Comparison of ENCODE assay signal across 9 cellular contexts in genomic region chr3:50516048-50516871, GRCh38. TPM values are rescaled to one million over a fixed set of nuclear protein-coding genes. Genes with fewer than 3 reads are reported as not detected.
A peak's percentile ranks its signal among the peaks of the same experiment; 100 is the strongest.
DNase-seq lines count a peak whose midpoint lies in the region; ATAC-seq and TF ChIP-seq lines count a peak whose summit lies in the region.
"Had no signal": no experiment of that assay in that cellular context is flagged by ENCODE, and none has a peak within 500 bp of the region (broad histone marks: within the 10 kb centered on the region; RNA-seq: fewer than 3 reads in every experiment).

No MANE protein-coding gene starts in this region.

- H2BK15ac ChIP-seq in IMR-90 (ENCODE audit: low read depth, low read length): no peak overlapping the region

- DNase-seq in IMR-90 (no peak), activated B cell treated with CpG ODN at 0.5 μM for 24 hours (no peak), iris pigment epithelial cell (ENCODE audit: low read depth) (peak; percentile 10), HUDEP-2 (lab: John Stamatoyannopoulos, UW; ENCODE audit: unreplicated experiment in 76 of 76) (no peak), MG63 (no peak)
- no peak for DNase-seq in activated CD4-positive, alpha-beta T cell treated with anti-CD3 and anti-CD28 coated beads, Interleukin-2, amount 10 ng/mL, durations not matched to agents 24 days and 14 days
- DNase-seq in stimulated activated CD4-positive, alpha-beta T cell treated with anti-CD3 and anti-CD28 coated beads, Interleukin-2, amount 100 ng/mL, for 48 hours: no peak

- H3K4me3 ChIP-seq in IMR-90 (ENCODE audit: insufficient read depth, low read depth, low read length) (no peak overlapping the region), MG63 (no peak overlapping the region)

- no peak overlapping the region for H3K4me2 ChIP-seq in IMR-90 (ENCODE audit: low read depth, low read length)

- no peak overlapping the region for H3K9ac ChIP-seq in IMR-90 (ENCODE audit: low read depth, low read length)

- no peaks in the 10 kb centered on the region for H3K79me1 ChIP-seq in IMR-90 (ENCODE audit: low read depth in 1 of 2, low read length in 2 of 2)

- no peak overlapping the region for H3K56ac ChIP-seq in IMR-90 (ENCODE audit: extremely low read depth, insufficient read depth, low read length)

- dilution Hi-C loops in IMR-90 (cut with HindIII; ENCODE audit: low sequenced_read_pairs, unreplicated experiment): no loop called here

- H3K36me3 Mint-ChIP-seq in activated B cell treated with CpG ODN at 0.5 μM for 24 hours (ENCODE audit: low read depth): no peaks in the 10 kb centered on the region
- no peaks in the 10 kb centered on the region for H3K36me3 Mint-ChIP-seq in stimulated activated memory B cell treated with anti-CD40 and anti-IgM and Interleukin-4, amounts not matched to agents 10 μg/mL and 1 μg/mL and 100 μg/mL, for 72 hours
- H3K36me3 Mint-ChIP-seq in activated CD4-positive, alpha-beta T cell treated with anti-CD3 and anti-CD28 coated beads, Interleukin-2, amount 10 ng/mL, durations not matched to agents 24 days and 14 days (ENCODE audit: low read depth): no peaks in the 10 kb centered on the region

- H3K4ac ChIP-seq in IMR-90 (ENCODE audit: low read depth, low read length): no peak overlapping the region

- no peak for TF ChIP-seq POLR2A in IMR-90 (IDR thresholded peaks at IDR 0.05; ENCODE audit: low read depth, low read length)

- no peak overlapping the region for H3K23ac ChIP-seq in IMR-90 (ENCODE audit: low read depth, low read length)

- intact Hi-C loops in IMR-90 (cut with micrococcal nuclease) (no loop called here), activated B cell treated with CpG ODN at 0.5 μM for 24 hours (cut with micrococcal nuclease) (loop anchor here (5.0 kb wide), 1 partner anchor 159 kb away; the partner anchor contains the start of gene TMEM115)
- intact Hi-C loops in activated CD4-positive, alpha-beta T cell treated with anti-CD3 and anti-CD28 coated beads, Interleukin-2, amount 10 ng/mL, durations not matched to agents 24 days and 14 days (cut with micrococcal nuclease): no loop called here

- H4K5ac ChIP-seq in IMR-90 (ENCODE audit: low read depth, low read length): no peak overlapping the region

- H3K36me3 ChIP-seq in IMR-90 (ENCODE audit: control insufficient read depth, insufficient read depth, low read length) (no peaks in the 10 kb centered on the region), MG63 (no peaks in the 10 kb centered on the region)

- H2BK5ac ChIP-seq in IMR-90 (ENCODE audit: low read depth, low read length, poor library complexity, severe bottlenecking): no peak overlapping the region

- peaks cover 28% of the 10 kb centered on the region for H3K4me1 Mint-ChIP-seq in activated B cell treated with CpG ODN at 0.5 μM for 24 hours
- peaks cover 29% of the 10 kb centered on the region for H3K4me1 Mint-ChIP-seq in stimulated activated memory B cell treated with anti-CD40 and anti-IgM and Interleukin-4, amounts not matched to agents 10 μg/mL and 1 μg/mL and 100 μg/mL, for 72 hours
- peaks cover 6% of the 10 kb centered on the region for H3K4me1 Mint-ChIP-seq in activated CD4-positive, alpha-beta T cell treated with anti-CD3 and anti-CD28 coated beads, Interleukin-2, amount 10 ng/mL, durations not matched to agents 24 days and 14 days

- H3K9me3 ChIP-seq in IMR-90 (ENCODE audit: control insufficient read depth, insufficient read depth, low read length) (no peaks in the 10 kb centered on the region), MG63 (no peaks in the 10 kb centered on the region)

- BruUV-seq in IMR-90 (replicated peaks; lab: Mats Ljungman, UMichigan): no TSS peak

- H2AFZ ChIP-seq in IMR-90 (replicated peaks; ENCODE audit: low read length, poor library complexity): no peak overlapping the region

- peaks cover 3% of the 10 kb centered on the region for H3K27me3 Mint-ChIP-seq in activated B cell treated with CpG ODN at 0.5 μM for 24 hours
- peaks cover 15% of the 10 kb centered on the region for H3K27me3 Mint-ChIP-seq in stimulated activated memory B cell treated with anti-CD40 and anti-IgM and Interleukin-4, amounts not matched to agents 10 μg/mL and 1 μg/mL and 100 μg/mL, for 72 hours
- H3K27me3 Mint-ChIP-seq in activated CD4-positive, alpha-beta T cell treated with anti-CD3 and anti-CD28 coated beads, Interleukin-2, amount 10 ng/mL, durations not matched to agents 24 days and 14 days: peaks cover 21% of the 10 kb centered on the region

- H4K91ac ChIP-seq in IMR-90 (ENCODE audit: insufficient read depth, low read depth, low read length): no peak overlapping the region

- no peaks in the 10 kb centered on the region for H3K9me1 ChIP-seq in IMR-90 (ENCODE audit: insufficient read depth, low read length)

- H2AK5ac ChIP-seq in IMR-90 (ENCODE audit: low read depth, low read length): no peak overlapping the region

- no peak overlapping the region for H4K8ac ChIP-seq in IMR-90 (ENCODE audit: low read depth in 2 of 2, low read length in 2 of 2)

- CTCF ChIA-PET in IMR-90 (lab: Yijun Ruan, JAX) (no interaction called here), activated B cell treated with CpG ODN at 0.5 μM for 24 hours (lab: Charles Lee) (interaction anchor here (1.5 to 1.7 kb wide), 2 partner anchors 26 to 95 kb away, joined by 3 to 5 read pairs; partner anchors contain the start of gene CISH)

- H2BK20ac ChIP-seq in IMR-90 (ENCODE audit: low read depth, low read length): no peak overlapping the region

- 33% methylated on average over 4 of the region's 13 CpGs; no CpG with 5 or more reads in 1 of the 2 experiments for WGBS in IMR-90 (ENCODE audit: extremely low coverage in 2 of 2, insufficient read length in 1 of 2), 2 experiments

- ATAC-seq in IMR-90 (ENCODE audit: low read depth) (peak; percentile 43), activated B cell treated with CpG ODN at 0.5 μM for 24 hours (ENCODE audit: low read depth) (peak; percentile 59)
- peak; percentile 48 for ATAC-seq in stimulated activated memory B cell treated with anti-CD40 and anti-IgM and Interleukin-4, amounts not matched to agents 10 μg/mL and 1 μg/mL and 100 μg/mL, for 72 hours
- ATAC-seq: esophagus mucosa had no signal

- TF ChIP-seq CTCF in IMR-90 (conservative IDR thresholded peaks at IDR 0.05; ENCODE audit: low read depth, low read length): no peak
- TF ChIP-seq CTCF in activated B cell treated with CpG ODN at 0.5 μM for 24 hours (IDR thresholded peaks at IDR 0.05): no peak

- H3K27me3 ChIP-seq in IMR-90 (ENCODE audit: control insufficient read depth, insufficient read depth, low read length) (peaks cover 60% of the 10 kb centered on the region), MG63 (no peaks in the 10 kb centered on the region)

- no peaks in the 10 kb centered on the region for H3K9me3 Mint-ChIP-seq in activated B cell treated with CpG ODN at 0.5 μM for 24 hours
- H3K9me3 Mint-ChIP-seq in stimulated activated memory B cell treated with anti-CD40 and anti-IgM and Interleukin-4, amounts not matched to agents 10 μg/mL and 1 μg/mL and 100 μg/mL, for 72 hours: no peaks in the 10 kb centered on the region
- no peaks in the 10 kb centered on the region for H3K9me3 Mint-ChIP-seq in activated CD4-positive, alpha-beta T cell treated with anti-CD3 and anti-CD28 coated beads, Interleukin-2, amount 10 ng/mL, durations not matched to agents 24 days and 14 days

- H3K27ac Mint-ChIP-seq in activated B cell treated with CpG ODN at 0.5 μM for 24 hours: peak overlapping the region; percentile 85
- H3K27ac Mint-ChIP-seq in stimulated activated memory B cell treated with anti-CD40 and anti-IgM and Interleukin-4, amounts not matched to agents 10 μg/mL and 1 μg/mL and 100 μg/mL, for 72 hours: peak overlapping the region; percentile 59
- H3K27ac Mint-ChIP-seq in activated CD4-positive, alpha-beta T cell treated with anti-CD3 and anti-CD28 coated beads, Interleukin-2, amount 10 ng/mL, durations not matched to agents 24 days and 14 days: no peak overlapping the region

- no peak overlapping the region for H2AK9ac ChIP-seq in IMR-90 (replicated peaks; ENCODE audit: low read depth, low read length, poor library complexity)

- H3K4me3 Mint-ChIP-seq in activated B cell treated with CpG ODN at 0.5 μM for 24 hours: peak overlapping the region; percentile 71
- peak overlapping the region; percentile 54 for H3K4me3 Mint-ChIP-seq in stimulated activated memory B cell treated with anti-CD40 and anti-IgM and Interleukin-4, amounts not matched to agents 10 μg/mL and 1 μg/mL and 100 μg/mL, for 72 hours
- no peak overlapping the region for H3K4me3 Mint-ChIP-seq in activated CD4-positive, alpha-beta T cell treated with anti-CD3 and anti-CD28 coated beads, Interleukin-2, amount 10 ng/mL, durations not matched to agents 24 days and 14 days

- H2BK120ac ChIP-seq in IMR-90 (ENCODE audit: low read depth, low read length): no peak overlapping the region

- POLR2A ChIA-PET in IMR-90 (lab: Charles Lee; ENCODE audit: unreplicated experiment): no interaction called here
- POLR2A ChIA-PET in activated B cell treated with CpG ODN at 0.5 μM for 24 hours (lab: Charles Lee): interaction anchor here (1.2 kb wide), 1 partner anchor 51 kb away, joined by 3 read pairs; the partner anchor contains the start of gene C3orf18

- TF ChIP-seq RAD21 in IMR-90 (IDR thresholded peaks at IDR 0.05; ENCODE audit: low read length): no peak

- no peak overlapping the region for H3K14ac ChIP-seq in IMR-90 (replicated peaks; ENCODE audit: low read depth, low read length)

- no peak overlapping the region for H3K27ac ChIP-seq in IMR-90 (ENCODE audit: insufficient read depth, low read length)

- H3K18ac ChIP-seq in IMR-90 (ENCODE audit: low read depth, low read length): no peak overlapping the region

- in situ Hi-C loops in IMR-90 (cut with MboI; ENCODE audit: low sequenced_read_pairs): no loop called here

- no peaks in the 10 kb centered on the region for H3K4me1 ChIP-seq in IMR-90 (ENCODE audit: control insufficient read depth, insufficient read depth, low read length)

- H4K20me1 ChIP-seq in IMR-90 (ENCODE audit: insufficient read depth, low read length): no peaks in the 10 kb centered on the region

RNA-seq across cellular contexts. Expression of gene CACNA2D2, which starts 12.8 kb away (rescaled TPM):
- total RNA-seq in IMR-90 (2012; rRNA removed) (not detected in 2 replicates), activated B cell treated with CpG ODN at 0.5 μM for 24 hours (0.34 and 0.53 TPM in 2 replicates)
- 0.11 and 0.15 TPM in 2 replicates for polyA plus RNA-seq in IMR-90 (2012; rRNA removed)
- polyA plus RNA-seq in IMR-90 (2012; cell fraction: cytosol; rRNA removed): 0.06 and 0.10 TPM in 2 replicates
- 0.26 and 0.29 TPM in 2 replicates for polyA plus RNA-seq in IMR-90 (2012; cell fraction: nucleus; rRNA removed; ENCODE audit: low replicate concordance)
- not detected in 2 replicates for total RNA-seq in MG63 (2014; rRNA removed; shearing (Covaris generic); ENCODE audit: low replicate concordance)
- total RNA-seq in activated CD4-positive, alpha-beta T cell treated with anti-CD3 and anti-CD28 coated beads, Interleukin-2, amount 10 ng/mL, durations not matched to agents 24 days and 14 days: 0.23 and 0.62 TPM in 2 replicates

RNA-seq across cellular contexts. Expression of gene C3orf18, which starts 51.3 kb away (rescaled TPM):
- 6.8 and 6.9 TPM in 2 replicates for total RNA-seq in IMR-90 (2012; rRNA removed)
- polyA plus RNA-seq in IMR-90 (2012; rRNA removed): 10.6 and 10.9 TPM in 2 replicates
- 9.5 and 9.9 TPM in 2 replicates for polyA plus RNA-seq in IMR-90 (2012; cell fraction: cytosol; rRNA removed)
- 29.0 and 30.6 TPM in 2 replicates for polyA plus RNA-seq in IMR-90 (2012; cell fraction: nucleus; rRNA removed; ENCODE audit: low replicate concordance)
- total RNA-seq in activated B cell treated with CpG ODN at 0.5 μM for 24 hours: 4.5 and 5.9 TPM in 2 replicates
- total RNA-seq in MG63 (2014; rRNA removed; shearing (Covaris generic); ENCODE audit: low replicate concordance): 5.0 and 20.1 TPM in 2 replicates
- total RNA-seq in activated CD4-positive, alpha-beta T cell treated with anti-CD3 and anti-CD28 coated beads, Interleukin-2, amount 10 ng/mL, durations not matched to agents 24 days and 14 days: 32.6 and 35.4 TPM in 2 replicates

RNA-seq across cellular contexts. Expression of gene HEMK1, which starts 53.1 kb away (rescaled TPM):
- total RNA-seq in IMR-90 (2012; rRNA removed): 12.5 and 17.2 TPM in 2 replicates
- 20.6 and 20.8 TPM in 2 replicates for polyA plus RNA-seq in IMR-90 (2012; rRNA removed)
- 15.0 and 16.7 TPM in 2 replicates for polyA plus RNA-seq in IMR-90 (2012; cell fraction: cytosol; rRNA removed)
- polyA plus RNA-seq in IMR-90 (2012; cell fraction: nucleus; rRNA removed; ENCODE audit: low replicate concordance): 99.7 and 105 TPM in 2 replicates
- 23.5 and 26.9 TPM in 2 replicates for total RNA-seq in activated B cell treated with CpG ODN at 0.5 μM for 24 hours
- total RNA-seq in MG63 (2014; rRNA removed; shearing (Covaris generic); ENCODE audit: low replicate concordance): 4.3 and 23.3 TPM in 2 replicates
- total RNA-seq in activated CD4-positive, alpha-beta T cell treated with anti-CD3 and anti-CD28 coated beads, Interleukin-2, amount 10 ng/mL, durations not matched to agents 24 days and 14 days: 62.9 and 66.0 TPM in 2 replicates
